Comparison of ENCODE assay signal across 8 cellular contexts in genomic region chr12:11731455-11731854, GRCh38.
DNase-seq lines count a peak whose midpoint lies in the region; ATAC-seq and TF ChIP-seq lines count a peak whose summit lies in the region.

No MANE protein-coding gene starts in this region.

- intact Hi-C loops in CD8-positive, alpha-beta T cell (cut with DNase I, micrococcal nuclease), result loop anchor here in 1 of 2 experiments (5.0 kb wide), 1 partner anchor 79 kb away; no protein-coding TSS in a partner anchor

- H3K36me3 Mint-ChIP-seq in CD8-positive, alpha-beta T cell, result no peaks in the 10 kb centered on the region

- H3K9ac ChIP-seq in adipocyte (ENCODE audit: low read length) (no peak overlapping the region), mucosa of rectum (ENCODE audit: low read depth in 1 of 2, low read length in 2 of 2) (no peak overlapping the region)

- H3K27me3 ChIP-seq in CD8-positive, alpha-beta T cell (ENCODE audit: insufficient read depth, low read length), result no peaks in the 10 kb centered on the region
- H3K27me3 ChIP-seq in adipocyte (replicated peaks; ENCODE audit: control insufficient read depth, insufficient read depth, low read length), result no peaks in the 10 kb centered on the region
- H3K27me3 ChIP-seq in mucosa of rectum (ENCODE audit: control insufficient read depth in 2 of 2, insufficient read depth in 2 of 2, low read length in 2 of 2), result no peaks in the 10 kb centered on the region
- no peaks in the 10 kb centered on the region for H3K27me3 ChIP-seq in MG63

- no peaks in the 10 kb centered on the region for H3K9me3 Mint-ChIP-seq in CD8-positive, alpha-beta T cell

- peak overlapping the region; percentile 52 for H3K4me3 Mint-ChIP-seq in CD8-positive, alpha-beta T cell

- DNase-seq in CD8-positive, alpha-beta T cell, result no peak
- DNase-seq in adipocyte (ENCODE audit: low read depth) (peak; percentile 51), MG63 (no peak), HK-2 (ENCODE audit: unreplicated experiment) (no peak), MV-4-11 (lab: John Stamatoyannopoulos, UW) (no peak)

- H3K9me3 ChIP-seq in CD8-positive, alpha-beta T cell (ENCODE audit: low read length), result no peaks in the 10 kb centered on the region
- no peaks in the 10 kb centered on the region for H3K9me3 ChIP-seq in adipocyte (ENCODE audit: control insufficient read depth, low read length)
- H3K9me3 ChIP-seq in mucosa of rectum (ENCODE audit: control insufficient read depth in 2 of 2, low read length in 2 of 2), result no peaks in the 10 kb centered on the region
- H3K9me3 ChIP-seq in MG63, result no peaks in the 10 kb centered on the region

- CTCF ChIA-PET in CD8-positive, alpha-beta T cell (lab: Charles Lee), result interaction anchor here (0.6 to 1.5 kb wide), 4 partner anchors 11 to 505 kb away, joined by 3 to 4 read pairs (median 4); no protein-coding TSS in a partner anchor

- H3K27ac ChIP-seq in CD8-positive, alpha-beta T cell (ENCODE audit: low read depth, low read length), result no peak overlapping the region
- H3K27ac ChIP-seq in mucosa of rectum (ENCODE audit: low read depth in 2 of 2, low read length in 2 of 2), result peak overlapping the region; percentile 86 to 90

- H3K36me3 ChIP-seq in CD8-positive, alpha-beta T cell (ENCODE audit: insufficient read depth, low read length), result no peaks in the 10 kb centered on the region
- H3K36me3 ChIP-seq in adipocyte (ENCODE audit: control insufficient read depth, insufficient read depth, low read length, severe bottlenecking), result peaks cover 4% of the 10 kb centered on the region
- no peaks in the 10 kb centered on the region for H3K36me3 ChIP-seq in mucosa of rectum (ENCODE audit: control insufficient read depth in 2 of 2, insufficient read depth in 2 of 2, low read length in 2 of 2)
- H3K36me3 ChIP-seq in MG63, result no peaks in the 10 kb centered on the region

- peaks cover 63% of the 10 kb centered on the region for H3K4me1 Mint-ChIP-seq in CD8-positive, alpha-beta T cell (ENCODE audit: low read depth)

- no peak for ATAC-seq in CD8-positive, alpha-beta T cell
- ATAC-seq in HG03378 (IDR thresholded peaks at IDR 0.05; ENCODE audit: unreplicated experiment) (peak; percentile 40), HG02884 (IDR thresholded peaks at IDR 0.05; ENCODE audit: unreplicated experiment) (no peak)

- H3K4me3 ChIP-seq in CD8-positive, alpha-beta T cell (ENCODE audit: low read depth, low read length), result no peak overlapping the region
- no peak overlapping the region for H3K4me3 ChIP-seq in adipocyte (ENCODE audit: low read length)
- no peak overlapping the region for H3K4me3 ChIP-seq in mucosa of rectum (ENCODE audit: low read length in 2 of 2)
- H3K4me3 ChIP-seq in MG63, result no peak overlapping the region

- H3K4me1 ChIP-seq in CD8-positive, alpha-beta T cell (ENCODE audit: insufficient read depth, low read length), result peaks cover 41% of the 10 kb centered on the region
- H3K4me1 ChIP-seq in adipocyte (ENCODE audit: control insufficient read depth, insufficient read depth, low read length), result peaks cover 5% of the 10 kb centered on the region
- H3K4me1 ChIP-seq in mucosa of rectum (ENCODE audit: control insufficient read depth in 2 of 2, insufficient read depth in 2 of 2, low read length in 2 of 2), result peaks cover 42 to 46% of the 10 kb centered on the region in 2 donors

- H3K27ac Mint-ChIP-seq in CD8-positive, alpha-beta T cell, result peak overlapping the region; percentile 83

- no peaks in the 10 kb centered on the region for H3K27me3 Mint-ChIP-seq in CD8-positive, alpha-beta T cell (ENCODE audit: low read depth)

- POLR2A ChIA-PET in CD8-positive, alpha-beta T cell (lab: Charles Lee), result interaction anchor here (0.6 to 1.2 kb wide), 7 partner anchors 59 to 1834 kb away, joined by 3 to 5 read pairs (median 3); no protein-coding TSS in a partner anchor

- no peak for TF ChIP-seq CTCF in CD8-positive, alpha-beta T cell (IDR thresholded peaks at IDR 0.05)
